In genomic region chr1:62334434-62334833, GRCh38 we compare ENCODE assay signal across 1 cellular context.
TF ChIP-seq lines count a peak whose summit lies in the region.

No MANE protein-coding gene starts in this region.

TF ChIP-seq in HCT116, 20 proteins besides CTCF, POLR2A, EP300 and RAD21 (continued from another document):
- TF ChIP-seq ZBTB33 (IDR thresholded peaks at IDR 0.05; ENCODE audit: extremely low read depth, insufficient replicate concordance, low read length) = no peak
TF ChIP-seq in HCT116: peak in this region for 0.
